In genomic region chr21:35743571-35743970, GRCh38 we compare ENCODE assay signal across 26 cellular contexts.
DNase-seq lines count a peak whose midpoint lies in the region; ATAC-seq and TF ChIP-seq lines count a peak whose summit lies in the region.
"Had no signal": no experiment of that assay in that cellular context is flagged by ENCODE, and none has a peak within 500 bp of the region (broad histone marks: within the 10 kb centered on the region; RNA-seq: fewer than 3 reads in every experiment).

No MANE protein-coding gene starts in this region.

- H3K4me3 ChIP-seq in AG04450 (ENCODE audit: low read depth, low read length): no peak overlapping the region
- H3K4me3 ChIP-seq: BLaER1, esophagus squamous epithelium, lower lobe of right lung, ovary, spleen, tibial nerve had no signal

- no peaks in the 10 kb centered on the region for H3K27me3 ChIP-seq in AG04450 (ENCODE audit: control insufficient read depth, insufficient read depth, low read length)
- H3K27me3 ChIP-seq: BLaER1, ovary, tibial nerve had no signal

- ATAC-seq in GM18870 (IDR thresholded peaks at IDR 0.05; ENCODE audit: unreplicated experiment): no peak
- ATAC-seq: activated CD8-positive, alpha-beta T cell treated with anti-CD3 and anti-CD28 coated beads for 36 hours; activated naive CD4-positive, alpha-beta T cell treated with anti-CD3 and anti-CD28 coated beads, Interleukin-2, amount 50 U/mL, for 72 hours; lower lobe of right lung had no signal

- no peaks in the 10 kb centered on the region; the same call in 1 of the 2 replicates for H3K9me3 ChIP-seq in AG04450 (ENCODE audit: control insufficient read depth, insufficient read depth, low read length)
- H3K9me3 ChIP-seq: lower lobe of right lung, ovary had no signal

- no peak for TF ChIP-seq CTCF in AG04450 (IDR thresholded peaks at IDR 0.05; ENCODE audit: low read depth, low read length)
- no peak for TF ChIP-seq CTCF in RWPE1 (conservative IDR thresholded peaks at IDR 0.05; ENCODE audit: low read depth)

- POLR2A ChIA-PET in AG04450 (lab: Yijun Ruan, JAX) (no interaction called here), RWPE1 (lab: Yijun Ruan, JAX; ENCODE audit: low non-redundant PET) (no interaction called here)

- DNase-seq in AG04450 (ENCODE audit: low read depth, low spot score): peak; percentile 10
- peak; percentile 51 for DNase-seq in ELR (ENCODE audit: low read depth)
- DNase-seq in RWPE1 (ENCODE audit: low spot score): peak; percentile 20
- peak; percentile 42 for DNase-seq in foreskin melanocyte
- DNase-seq in GM19238 (ENCODE audit: insufficient read length, low spot score): no peak
- DNase-seq in SIG-M5 (lab: John Stamatoyannopoulos, UW): no peak
- DNase-seq: ACHN; activated CD8-positive, alpha-beta T cell treated with anti-CD3 and anti-CD28 coated beads for 36 hours; activated T-cell treated with anti-CD3 and anti-CD28 coated beads for 4 hours; anterior cingulate cortex; caudate nucleus; DMS79; esophagus squamous epithelium; GOT3; lower lobe of right lung; NCI-H1092; NCI-H187; NCI-H446; NCI-H774; nephron progenitor cell; ovary; spleen had no signal

- no peak overlapping the region for H3K27ac ChIP-seq in AG04450 (ENCODE audit: low read depth, low read length)
- H3K27ac ChIP-seq in RWPE1: no peak overlapping the region
- H3K27ac ChIP-seq: BLaER1, esophagus squamous epithelium, lower lobe of right lung, ovary, spleen, tibial nerve had no signal

- CTCF ChIA-PET in AG04450 (lab: Charles Lee) (no interaction called here), RWPE1 (lab: Yijun Ruan, JAX) (no interaction called here)

Comparison
In these comparisons a context has a peak if more than half of its experiments do, and no peak if none do; other contexts are left out.
1. DNase-seq: peak in AG04450 (single experiment), ELR (single experiment), RWPE1 (single experiment) and foreskin melanocyte (single experiment); none in GM19238 (single experiment) and SIG-M5 (single experiment).